28 cellular contexts compared by ENCODE assay signal in the genomic region with DNA sequence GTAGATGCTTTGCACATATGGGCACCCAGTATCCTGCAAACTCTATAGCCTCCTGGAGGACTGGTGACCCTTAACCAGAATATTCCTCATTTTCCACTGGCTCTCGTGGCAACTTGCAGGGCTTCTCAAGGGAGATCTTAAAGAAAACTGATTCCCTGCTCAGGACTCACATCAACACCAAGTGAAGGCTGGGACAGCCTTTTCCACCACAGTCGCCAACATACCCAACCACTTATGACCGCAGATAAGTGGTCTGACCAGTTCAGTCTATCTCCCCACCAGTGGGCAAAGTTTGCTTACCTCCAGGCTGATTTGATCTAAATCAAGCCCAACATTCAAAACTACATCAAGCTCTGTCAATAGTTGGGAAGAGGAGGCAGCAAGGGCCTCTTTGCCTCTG.
"Had no signal": no experiment of that assay in that cellular context is flagged by ENCODE, and none has a peak within 500 bp of the region (broad histone marks: within the 10 kb centered on the region; RNA-seq: fewer than 3 reads in every experiment).

No MANE protein-coding gene starts in this region.

- H3K4me1 ChIP-seq: prostate gland, uterus had no signal

- H3K9me3 ChIP-seq: mucosa of descending colon, prostate gland, right atrium auricular region, suprapubic skin, uterus had no signal

- H3K36me3 ChIP-seq: neural progenitor cell, prostate gland, right atrium auricular region, suprapubic skin, uterus had no signal

- H3K27me3 ChIP-seq: right atrium auricular region, uterus had no signal

- H3K4me3 ChIP-seq: mucosa of descending colon, neural progenitor cell, prostate gland, right atrium auricular region, smooth muscle cell, suprapubic skin, uterus had no signal

- H3K27me3 Mint-ChIP-seq: effector memory CD8-positive, alpha-beta T cell; stimulated activated naive CD8-positive, alpha-beta T cell treated with anti-CD3 and anti-CD28 coated beads, Interleukin-15, amount 100 ng/mL, for 72 hours had no signal

- H3K4me3 Mint-ChIP-seq: effector memory CD8-positive, alpha-beta T cell; immature natural killer cell; mesothelial cell of epicardium; naive B cell; nephron; neural progenitor cell; stimulated activated naive CD8-positive, alpha-beta T cell treated with anti-CD3 and anti-CD28 coated beads, Interleukin-15, amount 100 ng/mL, for 72 hours; type B pancreatic cell had no signal

- H3K9me3 Mint-ChIP-seq: effector memory CD8-positive, alpha-beta T cell; immature natural killer cell; nephron; neural progenitor cell; type B pancreatic cell had no signal

- H3K27ac ChIP-seq: neural progenitor cell, prostate gland, right atrium auricular region, suprapubic skin, uterus had no signal

- H3K36me3 Mint-ChIP-seq: immature natural killer cell, mesothelial cell of epicardium, naive B cell, neural progenitor cell, type B pancreatic cell had no signal

- DNase-seq: cortex of kidney; effector memory CD8-positive, alpha-beta T cell; erythroblast; hypothalamus; immature natural killer cell; islet precursor cell; kidney glomerular epithelial cell; left colon; left ventricle myocardium superior; mesenchymal stem cell; mucosa of descending colon; naive B cell; nucleus accumbens; stimulated activated CD4-positive, alpha-beta T cell treated with anti-CD3 and anti-CD28 coated beads, Interleukin-12 subunit alpha, Interleukin-12 subunit beta, amount 100 ng/mL, for 4 hours; stimulated activated CD4-positive, alpha-beta T cell treated with anti-CD3 and anti-CD28 coated beads, Interleukin-1b, Interleukin-23, amount 100 ng/mL, for 48 hours; stimulated activated CD4-positive, alpha-beta T cell treated with anti-CD3 and anti-CD28 coated beads, Interleukin-4, amount 100 ng/mL, for 1 hour; stimulated activated CD8-positive, alpha-beta memory T cell treated with anti-CD3 and anti-CD28 coated beads, Interleukin-4, amount 100 ng/mL, for 48 hours; stimulated activated naive CD4-positive, alpha-beta T cell; stimulated activated naive CD8-positive, alpha-beta T cell treated with anti-CD3 and anti-CD28 coated beads, Interleukin-15, amount 100 ng/mL, for 72 hours; uterus had no signal

- H3K27ac Mint-ChIP-seq: effector memory CD8-positive, alpha-beta T cell; immature natural killer cell; mesothelial cell of epicardium; nephron; neural progenitor cell; stimulated activated naive CD8-positive, alpha-beta T cell treated with anti-CD3 and anti-CD28 coated beads, Interleukin-15, amount 100 ng/mL, for 72 hours; type B pancreatic cell had no signal
